ENCODE assay signal across 1 cellular context in the genomic region with DNA sequence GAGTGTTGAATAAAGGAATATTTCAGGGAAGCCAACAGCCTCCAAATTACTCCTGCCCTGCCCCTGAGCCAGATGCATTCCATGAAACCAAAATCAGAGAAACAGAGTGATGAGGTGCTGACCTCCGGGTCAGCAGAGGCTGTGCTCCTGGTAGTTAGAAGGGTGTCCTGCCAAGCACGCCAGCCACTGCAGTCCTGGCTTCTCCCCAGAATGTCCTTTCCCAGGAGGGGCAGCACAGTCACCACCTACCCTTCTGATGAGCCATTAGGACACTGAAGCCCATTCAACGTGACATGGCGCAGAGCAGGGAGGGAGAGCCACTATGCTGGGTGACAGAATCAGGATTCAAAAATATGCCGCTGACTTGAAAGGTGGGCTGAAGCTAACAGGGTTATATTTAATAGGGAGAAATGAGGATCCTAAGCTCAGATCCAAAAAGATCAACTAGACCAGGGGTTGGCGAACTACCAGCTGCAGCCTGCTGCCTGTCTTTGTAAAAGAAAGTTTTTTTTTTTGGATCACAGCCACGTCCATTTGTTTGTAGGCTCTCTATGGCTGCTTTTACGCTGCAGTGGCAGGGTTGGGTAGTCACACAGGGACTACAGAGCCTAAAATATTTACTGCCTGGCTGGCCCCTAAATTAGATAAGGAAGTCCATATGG.
TF ChIP-seq lines count a peak whose summit lies in the region.

No MANE protein-coding gene starts in this region.

TF ChIP-seq in WTC11, 78 proteins besides CTCF, POLR2A, EP300 and RAD21 (continued from another document):
- TF ChIP-seq CBFB (CRISPR knock-in tag; IDR thresholded peaks at IDR 0.05; ENCODE audit: low read depth) (no peak), MAX (CRISPR knock-in tag; IDR thresholded peaks at IDR 0.05) (no peak), MYBL2 (CRISPR knock-in tag; IDR thresholded peaks at IDR 0.05) (no peak), NFATC4 (CRISPR knock-in tag; IDR thresholded peaks at IDR 0.05) (no peak), ETV6 (CRISPR knock-in tag; IDR thresholded peaks at IDR 0.05) (no peak), ATF3 (CRISPR knock-in tag; conservative IDR thresholded peaks at IDR 0.05) (no peak), OVOL2 (CRISPR knock-in tag; IDR thresholded peaks at IDR 0.05; ENCODE audit: borderline replicate concordance) (no peak), PRRX2 (CRISPR knock-in tag; IDR thresholded peaks at IDR 0.05) (no peak), NR2C2 (CRISPR knock-in tag; IDR thresholded peaks at IDR 0.05) (no peak)
- TF ChIP-seq, protein P1, sequence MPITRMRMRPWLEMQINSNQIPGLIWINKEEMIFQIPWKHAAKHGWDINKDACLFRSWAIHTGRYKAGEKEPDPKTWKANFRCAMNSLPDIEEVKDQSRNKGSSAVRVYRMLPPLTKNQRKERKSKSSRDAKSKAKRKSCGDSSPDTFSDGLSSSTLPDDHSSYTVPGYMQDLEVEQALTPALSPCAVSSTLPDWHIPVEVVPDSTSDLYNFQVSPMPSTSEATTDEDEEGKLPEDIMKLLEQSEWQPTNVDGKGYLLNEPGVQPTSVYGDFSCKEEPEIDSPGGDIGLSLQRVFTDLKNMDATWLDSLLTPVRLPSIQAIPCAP (CRISPR knock-in tag; IDR thresholded peaks at IDR 0.05), result no peak
- TF ChIP-seq, protein P2, sequence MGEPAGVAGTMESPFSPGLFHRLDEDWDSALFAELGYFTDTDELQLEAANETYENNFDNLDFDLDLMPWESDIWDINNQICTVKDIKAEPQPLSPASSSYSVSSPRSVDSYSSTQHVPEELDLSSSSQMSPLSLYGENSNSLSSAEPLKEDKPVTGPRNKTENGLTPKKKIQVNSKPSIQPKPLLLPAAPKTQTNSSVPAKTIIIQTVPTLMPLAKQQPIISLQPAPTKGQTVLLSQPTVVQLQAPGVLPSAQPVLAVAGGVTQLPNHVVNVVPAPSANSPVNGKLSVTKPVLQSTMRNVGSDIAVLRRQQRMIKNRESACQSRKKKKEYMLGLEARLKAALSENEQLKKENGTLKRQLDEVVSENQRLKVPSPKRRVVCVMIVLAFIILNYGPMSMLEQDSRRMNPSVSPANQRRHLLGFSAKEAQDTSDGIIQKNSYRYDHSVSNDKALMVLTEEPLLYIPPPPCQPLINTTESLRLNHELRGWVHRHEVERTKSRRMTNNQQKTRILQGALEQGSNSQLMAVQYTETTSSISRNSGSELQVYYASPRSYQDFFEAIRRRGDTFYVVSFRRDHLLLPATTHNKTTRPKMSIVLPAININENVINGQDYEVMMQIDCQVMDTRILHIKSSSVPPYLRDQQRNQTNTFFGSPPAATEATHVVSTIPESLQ (CRISPR knock-in tag; IDR thresholded peaks at IDR 0.05), result no peak
- TF ChIP-seq, protein P3, sequence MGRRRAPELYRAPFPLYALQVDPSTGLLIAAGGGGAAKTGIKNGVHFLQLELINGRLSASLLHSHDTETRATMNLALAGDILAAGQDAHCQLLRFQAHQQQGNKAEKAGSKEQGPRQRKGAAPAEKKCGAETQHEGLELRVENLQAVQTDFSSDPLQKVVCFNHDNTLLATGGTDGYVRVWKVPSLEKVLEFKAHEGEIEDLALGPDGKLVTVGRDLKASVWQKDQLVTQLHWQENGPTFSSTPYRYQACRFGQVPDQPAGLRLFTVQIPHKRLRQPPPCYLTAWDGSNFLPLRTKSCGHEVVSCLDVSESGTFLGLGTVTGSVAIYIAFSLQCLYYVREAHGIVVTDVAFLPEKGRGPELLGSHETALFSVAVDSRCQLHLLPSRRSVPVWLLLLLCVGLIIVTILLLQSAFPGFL (CRISPR knock-in tag; IDR thresholded peaks at IDR 0.05; ENCODE audit: borderline replicate concordance), result no peak
- TF ChIP-seq, protein P4, sequence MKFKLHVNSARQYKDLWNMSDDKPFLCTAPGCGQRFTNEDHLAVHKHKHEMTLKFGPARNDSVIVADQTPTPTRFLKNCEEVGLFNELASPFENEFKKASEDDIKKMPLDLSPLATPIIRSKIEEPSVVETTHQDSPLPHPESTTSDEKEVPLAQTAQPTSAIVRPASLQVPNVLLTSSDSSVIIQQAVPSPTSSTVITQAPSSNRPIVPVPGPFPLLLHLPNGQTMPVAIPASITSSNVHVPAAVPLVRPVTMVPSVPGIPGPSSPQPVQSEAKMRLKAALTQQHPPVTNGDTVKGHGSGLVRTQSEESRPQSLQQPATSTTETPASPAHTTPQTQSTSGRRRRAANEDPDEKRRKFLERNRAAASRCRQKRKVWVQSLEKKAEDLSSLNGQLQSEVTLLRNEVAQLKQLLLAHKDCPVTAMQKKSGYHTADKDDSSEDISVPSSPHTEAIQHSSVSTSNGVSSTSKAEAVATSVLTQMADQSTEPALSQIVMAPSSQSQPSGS (CRISPR knock-in tag; IDR thresholded peaks at IDR 0.05; ENCODE audit: borderline replicate concordance, low read depth), result no peak
- TF ChIP-seq, protein P5, sequence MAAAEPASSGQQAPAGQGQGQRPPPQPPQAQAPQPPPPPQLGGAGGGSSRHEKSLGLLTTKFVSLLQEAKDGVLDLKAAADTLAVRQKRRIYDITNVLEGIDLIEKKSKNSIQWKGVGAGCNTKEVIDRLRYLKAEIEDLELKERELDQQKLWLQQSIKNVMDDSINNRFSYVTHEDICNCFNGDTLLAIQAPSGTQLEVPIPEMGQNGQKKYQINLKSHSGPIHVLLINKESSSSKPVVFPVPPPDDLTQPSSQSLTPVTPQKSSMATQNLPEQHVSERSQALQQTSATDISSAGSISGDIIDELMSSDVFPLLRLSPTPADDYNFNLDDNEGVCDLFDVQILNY (CRISPR knock-in tag; IDR thresholded peaks at IDR 0.05), result no peak
TF ChIP-seq in WTC11: peak in this region for 0.
